In the genomic region with DNA sequence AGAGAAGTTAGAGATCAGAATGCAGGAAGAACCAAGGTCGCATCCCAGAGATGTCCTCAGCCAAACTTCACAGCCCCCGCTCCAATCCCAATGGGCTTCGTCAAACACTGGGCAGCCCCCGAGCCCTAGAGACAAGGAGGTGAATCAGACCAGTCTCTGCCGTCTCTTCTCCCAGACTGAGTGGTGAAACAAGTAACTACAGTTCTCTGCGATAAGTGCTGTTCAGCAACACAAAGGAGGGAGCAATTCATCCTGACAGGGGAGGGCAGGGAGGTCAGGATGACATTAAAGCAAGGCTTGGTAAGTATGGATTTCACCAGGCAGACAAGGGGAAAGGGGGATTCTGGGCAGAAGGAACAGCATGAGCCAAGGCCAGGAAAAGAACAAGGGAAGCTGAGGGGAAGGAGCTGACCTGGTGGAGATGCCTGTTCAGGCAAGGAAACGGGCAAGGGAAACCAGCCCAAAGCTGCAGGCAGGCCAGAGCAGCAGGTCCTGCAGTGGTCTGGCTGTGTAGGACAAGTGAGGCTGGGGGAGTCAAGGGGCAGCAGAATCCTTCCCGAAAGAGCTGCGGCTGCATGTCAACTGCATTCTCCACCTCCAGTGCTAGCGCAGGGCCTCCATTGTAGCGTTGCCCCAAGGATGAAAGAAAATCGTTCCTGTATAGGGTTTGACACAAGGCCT, we compare ENCODE assay signal across 12 cellular contexts.
"Had no signal": no experiment of that assay in that cellular context is flagged by ENCODE, and none has a peak within 500 bp of the region (broad histone marks: within the 10 kb centered on the region; RNA-seq: fewer than 3 reads in every experiment).

No MANE protein-coding gene starts in this region.

- H3K4me3 Mint-ChIP-seq: activated CD4-positive, alpha-beta T cell treated with anti-CD3 and anti-CD28 coated beads, Interleukin-2, amount 10 ng/mL, durations not matched to agents 24 days and 14 days; activated naive CD4-positive, alpha-beta T cell treated with anti-CD3 and anti-CD28 coated beads for 36 hours; activated T-helper 17 cell treated with anti-CD3 and anti-CD28 coated beads, Interleukin-2, amount 50 U/mL, for 72 hours; effector memory CD8-positive, alpha-beta T cell; naive B cell had no signal

- H3K36me3 Mint-ChIP-seq: naive B cell had no signal

- H3K4me3 ChIP-seq: lung, SJCRH30, tibial artery had no signal

- ATAC-seq: activated T-helper 17 cell treated with anti-CD3 and anti-CD28 coated beads, Interleukin-2, amount 50 U/mL, for 72 hours; effector memory CD8-positive, alpha-beta T cell had no signal

- H3K4me1 ChIP-seq: SJCRH30, tibial artery had no signal

- H3K27ac ChIP-seq: SJCRH30, tibial artery had no signal

- H3K9me3 Mint-ChIP-seq: activated CD4-positive, alpha-beta T cell treated with anti-CD3 and anti-CD28 coated beads, Interleukin-2, amount 10 ng/mL, durations not matched to agents 24 days and 14 days; activated naive CD4-positive, alpha-beta T cell treated with anti-CD3 and anti-CD28 coated beads for 36 hours; activated T-helper 17 cell treated with anti-CD3 and anti-CD28 coated beads, Interleukin-2, amount 50 U/mL, for 72 hours; effector memory CD8-positive, alpha-beta T cell; naive B cell had no signal

- H3K9me3 ChIP-seq: tibial artery had no signal

- H3K36me3 ChIP-seq: SJCRH30, tibial artery had no signal

- H3K27ac Mint-ChIP-seq: activated CD4-positive, alpha-beta T cell treated with anti-CD3 and anti-CD28 coated beads, Interleukin-2, amount 10 ng/mL, durations not matched to agents 24 days and 14 days; activated naive CD4-positive, alpha-beta T cell treated with anti-CD3 and anti-CD28 coated beads for 36 hours; activated T-helper 17 cell treated with anti-CD3 and anti-CD28 coated beads, Interleukin-2, amount 50 U/mL, for 72 hours; effector memory CD8-positive, alpha-beta T cell; naive B cell had no signal

- H3K4me1 Mint-ChIP-seq: activated CD4-positive, alpha-beta T cell treated with anti-CD3 and anti-CD28 coated beads, Interleukin-2, amount 10 ng/mL, durations not matched to agents 24 days and 14 days; activated T-helper 17 cell treated with anti-CD3 and anti-CD28 coated beads, Interleukin-2, amount 50 U/mL, for 72 hours; naive B cell had no signal

- DNase-seq: activated CD4-positive, alpha-beta T cell treated with anti-CD3 and anti-CD28 coated beads, Interleukin-2, amount 10 ng/mL, durations not matched to agents 24 days and 14 days; activated naive CD4-positive, alpha-beta T cell treated with anti-CD3 and anti-CD28 coated beads for 36 hours; activated T-cell treated with anti-CD3 and anti-CD28 coated beads for 4 hours; central memory CD4-positive, alpha-beta T cell; effector memory CD8-positive, alpha-beta T cell; naive B cell; nucleus accumbens; SJCRH30; stimulated activated CD4-positive, alpha-beta T cell treated with anti-CD3 and anti-CD28 coated beads, Interleukin-4, amount 100 ng/mL, for 24 hours; tibial artery had no signal
